1 cellular context compared by ENCODE assay signal in the genomic region with DNA sequence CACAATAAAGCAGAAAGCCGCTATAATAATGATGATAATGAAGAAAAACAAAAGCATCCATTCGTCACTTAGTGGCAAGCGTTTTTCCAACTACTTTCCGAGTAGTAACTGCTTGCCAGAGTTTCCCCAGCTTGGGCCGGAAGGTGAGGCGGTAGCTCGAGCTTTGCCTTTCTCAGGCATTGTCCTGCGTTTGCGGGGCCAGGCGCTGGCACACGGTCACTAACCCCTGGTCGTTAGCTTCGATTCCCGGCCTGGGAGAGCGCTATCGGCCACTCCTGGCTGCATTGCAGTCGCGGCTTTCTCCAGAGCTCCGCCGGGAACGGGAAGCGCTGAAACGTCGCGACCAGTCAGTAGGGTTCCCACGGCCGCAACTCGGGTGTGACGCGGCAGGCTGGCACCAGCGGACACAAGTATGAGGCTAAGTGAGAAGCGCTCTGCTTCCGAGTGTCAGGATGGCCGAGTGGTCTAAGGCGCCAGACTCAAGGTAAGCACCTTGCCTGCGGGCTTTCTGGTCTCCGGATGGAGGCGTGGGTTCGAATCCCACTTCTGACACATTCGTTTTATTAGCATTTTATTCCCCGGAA.
TF ChIP-seq lines count a peak whose summit lies in the region.

No MANE protein-coding gene starts in this region.

TF ChIP-seq in GM12878, 131 proteins besides CTCF, POLR2A, EP300 and RAD21 (continues in another document):
- TF ChIP-seq, protein P1, sequence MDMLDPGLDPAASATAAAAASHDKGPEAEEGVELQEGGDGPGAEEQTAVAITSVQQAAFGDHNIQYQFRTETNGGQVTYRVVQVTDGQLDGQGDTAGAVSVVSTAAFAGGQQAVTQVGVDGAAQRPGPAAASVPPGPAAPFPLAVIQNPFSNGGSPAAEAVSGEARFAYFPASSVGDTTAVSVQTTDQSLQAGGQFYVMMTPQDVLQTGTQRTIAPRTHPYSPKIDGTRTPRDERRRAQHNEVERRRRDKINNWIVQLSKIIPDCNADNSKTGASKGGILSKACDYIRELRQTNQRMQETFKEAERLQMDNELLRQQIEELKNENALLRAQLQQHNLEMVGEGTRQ (IDR thresholded peaks at IDR 0.05; ENCODE audit: borderline replicate concordance, low read depth, low read length): no peak
- no peak for TF ChIP-seq WRNIP1 (IDR thresholded peaks at IDR 0.05; ENCODE audit: borderline replicate concordance, low read depth, low read length)
- TF ChIP-seq, protein P2, sequence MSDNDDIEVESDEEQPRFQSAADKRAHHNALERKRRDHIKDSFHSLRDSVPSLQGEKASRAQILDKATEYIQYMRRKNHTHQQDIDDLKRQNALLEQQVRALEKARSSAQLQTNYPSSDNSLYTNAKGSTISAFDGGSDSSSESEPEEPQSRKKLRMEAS (IDR thresholded peaks at IDR 0.05; ENCODE audit: low read depth, low read length): no peak; the same call in 1 of the 2 replicates
- no peak for TF ChIP-seq ZNF384 (IDR thresholded peaks at IDR 0.05; ENCODE audit: borderline replicate concordance, low read depth, low read length)
- TF ChIP-seq, protein P3, sequence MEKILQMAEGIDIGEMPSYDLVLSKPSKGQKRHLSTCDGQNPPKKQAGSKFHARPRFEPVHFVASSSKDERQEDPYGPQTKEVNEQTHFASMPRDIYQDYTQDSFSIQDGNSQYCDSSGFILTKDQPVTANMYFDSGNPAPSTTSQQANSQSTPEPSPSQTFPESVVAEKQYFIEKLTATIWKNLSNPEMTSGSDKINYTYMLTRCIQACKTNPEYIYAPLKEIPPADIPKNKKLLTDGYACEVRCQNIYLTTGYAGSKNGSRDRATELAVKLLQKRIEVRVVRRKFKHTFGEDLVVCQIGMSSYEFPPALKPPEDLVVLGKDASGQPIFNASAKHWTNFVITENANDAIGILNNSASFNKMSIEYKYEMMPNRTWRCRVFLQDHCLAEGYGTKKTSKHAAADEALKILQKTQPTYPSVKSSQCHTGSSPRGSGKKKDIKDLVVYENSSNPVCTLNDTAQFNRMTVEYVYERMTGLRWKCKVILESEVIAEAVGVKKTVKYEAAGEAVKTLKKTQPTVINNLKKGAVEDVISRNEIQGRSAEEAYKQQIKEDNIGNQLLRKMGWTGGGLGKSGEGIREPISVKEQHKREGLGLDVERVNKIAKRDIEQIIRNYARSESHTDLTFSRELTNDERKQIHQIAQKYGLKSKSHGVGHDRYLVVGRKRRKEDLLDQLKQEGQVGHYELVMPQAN (conservative IDR thresholded peaks at IDR 0.05): no peak
- TF ChIP-seq RAD51 (IDR thresholded peaks at IDR 0.05): no peak
- TF ChIP-seq, protein P4, sequence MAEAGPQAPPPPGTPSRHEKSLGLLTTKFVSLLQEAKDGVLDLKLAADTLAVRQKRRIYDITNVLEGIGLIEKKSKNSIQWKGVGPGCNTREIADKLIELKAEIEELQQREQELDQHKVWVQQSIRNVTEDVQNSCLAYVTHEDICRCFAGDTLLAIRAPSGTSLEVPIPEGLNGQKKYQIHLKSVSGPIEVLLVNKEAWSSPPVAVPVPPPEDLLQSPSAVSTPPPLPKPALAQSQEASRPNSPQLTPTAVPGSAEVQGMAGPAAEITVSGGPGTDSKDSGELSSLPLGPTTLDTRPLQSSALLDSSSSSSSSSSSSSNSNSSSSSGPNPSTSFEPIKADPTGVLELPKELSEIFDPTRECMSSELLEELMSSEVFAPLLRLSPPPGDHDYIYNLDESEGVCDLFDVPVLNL (IDR thresholded peaks at IDR 0.05; ENCODE audit: low read depth, low read length): no peak
- TF ChIP-seq SUPT20H (IDR thresholded peaks at IDR 0.05; ENCODE audit: borderline replicate concordance, control insufficient read depth, low read depth, low read length): no peak
- no peak for TF ChIP-seq SMC3 (IDR thresholded peaks at IDR 0.05; ENCODE audit: borderline replicate concordance, low read length)
- TF ChIP-seq, protein P5, sequence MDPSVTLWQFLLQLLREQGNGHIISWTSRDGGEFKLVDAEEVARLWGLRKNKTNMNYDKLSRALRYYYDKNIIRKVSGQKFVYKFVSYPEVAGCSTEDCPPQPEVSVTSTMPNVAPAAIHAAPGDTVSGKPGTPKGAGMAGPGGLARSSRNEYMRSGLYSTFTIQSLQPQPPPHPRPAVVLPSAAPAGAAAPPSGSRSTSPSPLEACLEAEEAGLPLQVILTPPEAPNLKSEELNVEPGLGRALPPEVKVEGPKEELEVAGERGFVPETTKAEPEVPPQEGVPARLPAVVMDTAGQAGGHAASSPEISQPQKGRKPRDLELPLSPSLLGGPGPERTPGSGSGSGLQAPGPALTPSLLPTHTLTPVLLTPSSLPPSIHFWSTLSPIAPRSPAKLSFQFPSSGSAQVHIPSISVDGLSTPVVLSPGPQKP (IDR thresholded peaks at IDR 0.05; ENCODE audit: low read depth, low read length): 0 out of 2 replicates have a peak, but pooled peaks have one; percentile 52
- TF ChIP-seq ZNF207 (IDR thresholded peaks at IDR 0.05; ENCODE audit: borderline replicate concordance): no peak
- TF ChIP-seq DPF2 (IDR thresholded peaks at IDR 0.05): 0 out of 2 replicates have a peak, but pooled peaks have one; percentile 12
- TF ChIP-seq JUNB (IDR thresholded peaks at IDR 0.05): no peak
- TF ChIP-seq, protein P6, sequence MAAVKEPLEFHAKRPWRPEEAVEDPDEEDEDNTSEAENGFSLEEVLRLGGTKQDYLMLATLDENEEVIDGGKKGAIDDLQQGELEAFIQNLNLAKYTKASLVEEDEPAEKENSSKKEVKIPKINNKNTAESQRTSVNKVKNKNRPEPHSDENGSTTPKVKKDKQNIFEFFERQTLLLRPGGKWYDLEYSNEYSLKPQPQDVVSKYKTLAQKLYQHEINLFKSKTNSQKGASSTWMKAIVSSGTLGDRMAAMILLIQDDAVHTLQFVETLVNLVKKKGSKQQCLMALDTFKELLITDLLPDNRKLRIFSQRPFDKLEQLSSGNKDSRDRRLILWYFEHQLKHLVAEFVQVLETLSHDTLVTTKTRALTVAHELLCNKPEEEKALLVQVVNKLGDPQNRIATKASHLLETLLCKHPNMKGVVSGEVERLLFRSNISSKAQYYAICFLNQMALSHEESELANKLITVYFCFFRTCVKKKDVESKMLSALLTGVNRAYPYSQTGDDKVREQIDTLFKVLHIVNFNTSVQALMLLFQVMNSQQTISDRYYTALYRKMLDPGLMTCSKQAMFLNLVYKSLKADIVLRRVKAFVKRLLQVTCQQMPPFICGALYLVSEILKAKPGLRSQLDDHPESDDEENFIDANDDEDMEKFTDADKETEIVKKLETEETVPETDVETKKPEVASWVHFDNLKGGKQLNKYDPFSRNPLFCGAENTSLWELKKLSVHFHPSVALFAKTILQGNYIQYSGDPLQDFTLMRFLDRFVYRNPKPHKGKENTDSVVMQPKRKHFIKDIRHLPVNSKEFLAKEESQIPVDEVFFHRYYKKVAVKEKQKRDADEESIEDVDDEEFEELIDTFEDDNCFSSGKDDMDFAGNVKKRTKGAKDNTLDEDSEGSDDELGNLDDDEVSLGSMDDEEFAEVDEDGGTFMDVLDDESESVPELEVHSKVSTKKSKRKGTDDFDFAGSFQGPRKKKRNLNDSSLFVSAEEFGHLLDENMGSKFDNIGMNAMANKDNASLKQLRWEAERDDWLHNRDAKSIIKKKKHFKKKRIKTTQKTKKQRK (IDR thresholded peaks at IDR 0.05; ENCODE audit: low read depth, low read length): no peak
- TF ChIP-seq TARDBP (IDR thresholded peaks at IDR 0.05; ENCODE audit: borderline replicate concordance): peak; percentile 99
- no peak for TF ChIP-seq NBN (IDR thresholded peaks at IDR 0.05)
- TF ChIP-seq, protein P7, sequence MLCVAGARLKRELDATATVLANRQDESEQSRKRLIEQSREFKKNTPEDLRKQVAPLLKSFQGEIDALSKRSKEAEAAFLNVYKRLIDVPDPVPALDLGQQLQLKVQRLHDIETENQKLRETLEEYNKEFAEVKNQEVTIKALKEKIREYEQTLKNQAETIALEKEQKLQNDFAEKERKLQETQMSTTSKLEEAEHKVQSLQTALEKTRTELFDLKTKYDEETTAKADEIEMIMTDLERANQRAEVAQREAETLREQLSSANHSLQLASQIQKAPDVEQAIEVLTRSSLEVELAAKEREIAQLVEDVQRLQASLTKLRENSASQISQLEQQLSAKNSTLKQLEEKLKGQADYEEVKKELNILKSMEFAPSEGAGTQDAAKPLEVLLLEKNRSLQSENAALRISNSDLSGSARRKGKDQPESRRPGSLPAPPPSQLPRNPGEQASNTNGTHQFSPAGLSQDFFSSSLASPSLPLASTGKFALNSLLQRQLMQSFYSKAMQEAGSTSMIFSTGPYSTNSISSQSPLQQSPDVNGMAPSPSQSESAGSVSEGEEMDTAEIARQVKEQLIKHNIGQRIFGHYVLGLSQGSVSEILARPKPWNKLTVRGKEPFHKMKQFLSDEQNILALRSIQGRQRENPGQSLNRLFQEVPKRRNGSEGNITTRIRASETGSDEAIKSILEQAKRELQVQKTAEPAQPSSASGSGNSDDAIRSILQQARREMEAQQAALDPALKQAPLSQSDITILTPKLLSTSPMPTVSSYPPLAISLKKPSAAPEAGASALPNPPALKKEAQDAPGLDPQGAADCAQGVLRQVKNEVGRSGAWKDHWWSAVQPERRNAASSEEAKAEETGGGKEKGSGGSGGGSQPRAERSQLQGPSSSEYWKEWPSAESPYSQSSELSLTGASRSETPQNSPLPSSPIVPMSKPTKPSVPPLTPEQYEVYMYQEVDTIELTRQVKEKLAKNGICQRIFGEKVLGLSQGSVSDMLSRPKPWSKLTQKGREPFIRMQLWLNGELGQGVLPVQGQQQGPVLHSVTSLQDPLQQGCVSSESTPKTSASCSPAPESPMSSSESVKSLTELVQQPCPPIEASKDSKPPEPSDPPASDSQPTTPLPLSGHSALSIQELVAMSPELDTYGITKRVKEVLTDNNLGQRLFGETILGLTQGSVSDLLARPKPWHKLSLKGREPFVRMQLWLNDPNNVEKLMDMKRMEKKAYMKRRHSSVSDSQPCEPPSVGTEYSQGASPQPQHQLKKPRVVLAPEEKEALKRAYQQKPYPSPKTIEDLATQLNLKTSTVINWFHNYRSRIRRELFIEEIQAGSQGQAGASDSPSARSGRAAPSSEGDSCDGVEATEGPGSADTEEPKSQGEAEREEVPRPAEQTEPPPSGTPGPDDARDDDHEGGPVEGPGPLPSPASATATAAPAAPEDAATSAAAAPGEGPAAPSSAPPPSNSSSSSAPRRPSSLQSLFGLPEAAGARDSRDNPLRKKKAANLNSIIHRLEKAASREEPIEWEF (IDR thresholded peaks at IDR 0.05; ENCODE audit: insufficient replicate concordance, low read depth, low read length): no peak
- TF ChIP-seq IRF4 (IDR thresholded peaks at IDR 0.05; ENCODE audit: low read depth, low read length): peak; percentile 73; the same call in 1 of the 2 replicates
- TF ChIP-seq, protein P8, sequence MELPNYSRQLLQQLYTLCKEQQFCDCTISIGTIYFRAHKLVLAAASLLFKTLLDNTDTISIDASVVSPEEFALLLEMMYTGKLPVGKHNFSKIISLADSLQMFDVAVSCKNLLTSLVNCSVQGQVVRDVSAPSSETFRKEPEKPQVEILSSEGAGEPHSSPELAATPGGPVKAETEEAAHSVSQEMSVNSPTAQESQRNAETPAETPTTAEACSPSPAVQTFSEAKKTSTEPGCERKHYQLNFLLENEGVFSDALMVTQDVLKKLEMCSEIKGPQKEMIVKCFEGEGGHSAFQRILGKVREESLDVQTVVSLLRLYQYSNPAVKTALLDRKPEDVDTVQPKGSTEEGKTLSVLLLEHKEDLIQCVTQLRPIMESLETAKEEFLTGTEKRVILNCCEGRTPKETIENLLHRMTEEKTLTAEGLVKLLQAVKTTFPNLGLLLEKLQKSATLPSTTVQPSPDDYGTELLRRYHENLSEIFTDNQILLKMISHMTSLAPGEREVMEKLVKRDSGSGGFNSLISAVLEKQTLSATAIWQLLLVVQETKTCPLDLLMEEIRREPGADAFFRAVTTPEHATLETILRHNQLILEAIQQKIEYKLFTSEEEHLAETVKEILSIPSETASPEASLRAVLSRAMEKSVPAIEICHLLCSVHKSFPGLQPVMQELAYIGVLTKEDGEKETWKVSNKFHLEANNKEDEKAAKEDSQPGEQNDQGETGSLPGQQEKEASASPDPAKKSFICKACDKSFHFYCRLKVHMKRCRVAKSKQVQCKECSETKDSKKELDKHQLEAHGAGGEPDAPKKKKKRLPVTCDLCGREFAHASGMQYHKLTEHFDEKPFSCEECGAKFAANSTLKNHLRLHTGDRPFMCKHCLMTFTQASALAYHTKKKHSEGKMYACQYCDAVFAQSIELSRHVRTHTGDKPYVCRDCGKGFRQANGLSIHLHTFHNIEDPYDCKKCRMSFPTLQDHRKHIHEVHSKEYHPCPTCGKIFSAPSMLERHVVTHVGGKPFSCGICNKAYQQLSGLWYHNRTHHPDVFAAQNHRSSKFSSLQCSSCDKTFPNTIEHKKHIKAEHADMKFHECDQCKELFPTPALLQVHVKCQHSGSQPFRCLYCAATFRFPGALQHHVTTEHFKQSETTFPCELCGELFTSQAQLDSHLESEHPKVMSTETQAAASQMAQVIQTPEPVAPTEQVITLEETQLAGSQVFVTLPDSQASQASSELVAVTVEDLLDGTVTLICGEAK (IDR thresholded peaks at IDR 0.05; ENCODE audit: borderline replicate concordance): 0 out of 2 replicates have a peak, but pooled peaks have one; percentile 77
- TF ChIP-seq ZNF24 (IDR thresholded peaks at IDR 0.05): peak; percentile 99
- TF ChIP-seq RBBP5 (conservative IDR thresholded peaks at IDR 0.05): no peak
- no peak for TF ChIP-seq ZNF217 (IDR thresholded peaks at IDR 0.05)
- no peak for TF ChIP-seq SP1 (IDR thresholded peaks at IDR 0.05; ENCODE audit: low read depth, low read length)
- TF ChIP-seq YBX1 (IDR thresholded peaks at IDR 0.05): no peak
- no peak; the same call in 1 of the 2 replicates for TF ChIP-seq GATAD2B (conservative IDR thresholded peaks at IDR 0.05; ENCODE audit: low read depth)
- no peak for TF ChIP-seq RUNX3 (IDR thresholded peaks at IDR 0.05; ENCODE audit: low read length)
- TF ChIP-seq GABPA (IDR thresholded peaks at IDR 0.05; ENCODE audit: low read depth): peak; percentile 68; the same call in 1 of the 2 replicates
- TF ChIP-seq TCF12 (IDR thresholded peaks at IDR 0.05; ENCODE audit: low read depth, low read length): peak; percentile 58; the same call in 1 of the 2 replicates
- TF ChIP-seq ZSCAN29 (IDR thresholded peaks at IDR 0.05): peak; percentile 90
- TF ChIP-seq ASH2L (IDR thresholded peaks at IDR 0.05; ENCODE audit: borderline replicate concordance, low read depth): peak; percentile 91; the same call in 1 of the 2 replicates
- TF ChIP-seq EGR1 (IDR thresholded peaks at IDR 0.05; ENCODE audit: borderline replicate concordance in 1 of 2, low read depth in 2 of 2, low read length in 2 of 2): peak in 1 of 2 experiments; percentile 19; a peak in 1 of 3 replicates
- TF ChIP-seq CHD4 (IDR thresholded peaks at IDR 0.05): no peak
- TF ChIP-seq PAX8 (IDR thresholded peaks at IDR 0.05): no peak
- TF ChIP-seq, protein P9, sequence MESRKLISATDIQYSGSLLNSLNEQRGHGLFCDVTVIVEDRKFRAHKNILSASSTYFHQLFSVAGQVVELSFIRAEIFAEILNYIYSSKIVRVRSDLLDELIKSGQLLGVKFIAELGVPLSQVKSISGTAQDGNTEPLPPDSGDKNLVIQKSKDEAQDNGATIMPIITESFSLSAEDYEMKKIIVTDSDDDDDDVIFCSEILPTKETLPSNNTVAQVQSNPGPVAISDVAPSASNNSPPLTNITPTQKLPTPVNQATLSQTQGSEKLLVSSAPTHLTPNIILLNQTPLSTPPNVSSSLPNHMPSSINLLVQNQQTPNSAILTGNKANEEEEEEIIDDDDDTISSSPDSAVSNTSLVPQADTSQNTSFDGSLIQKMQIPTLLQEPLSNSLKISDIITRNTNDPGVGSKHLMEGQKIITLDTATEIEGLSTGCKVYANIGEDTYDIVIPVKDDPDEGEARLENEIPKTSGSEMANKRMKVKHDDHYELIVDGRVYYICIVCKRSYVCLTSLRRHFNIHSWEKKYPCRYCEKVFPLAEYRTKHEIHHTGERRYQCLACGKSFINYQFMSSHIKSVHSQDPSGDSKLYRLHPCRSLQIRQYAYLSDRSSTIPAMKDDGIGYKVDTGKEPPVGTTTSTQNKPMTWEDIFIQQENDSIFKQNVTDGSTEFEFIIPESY (IDR thresholded peaks at IDR 0.05): no peak
